ENCODE assay signal across 8 cellular contexts in genomic region chr20:47220161-47220582, GRCh38.
DNase-seq lines count a peak whose midpoint lies in the region; ATAC-seq and TF ChIP-seq lines count a peak whose summit lies in the region.

No MANE protein-coding gene starts in this region.

- DNase-seq in CD1c-positive myeloid dendritic cell (ENCODE audit: extremely low spot score) (peak; percentile 56), HCT116 (ENCODE audit: low read depth, low spot score) (peak; percentile 10), T-helper 2 cell (peak in 3 of 5 experiments; percentile 18 to 42 (median 42)), brain microvascular endothelial cell (no peak), type B pancreatic cell (ENCODE audit: extremely low spot score, unreplicated experiment) (no peak), upper lobe of left lung (no peak), C1 segment of cervical spinal cord (lab: John Stamatoyannopoulos, UW) (no peak)
- DNase-seq in naive thymus-derived CD4-positive, alpha-beta T cell = peak; percentile 8 to 41 (median 23)

- POLR2A ChIA-PET in HCT116 (lab: Charles Lee) = no interaction called here
- POLR2A ChIA-PET in naive thymus-derived CD4-positive, alpha-beta T cell (lab: Charles Lee) = no interaction called here

- no peaks in the 10 kb centered on the region for H3K9me2 ChIP-seq in HCT116 (ENCODE audit: insufficient read depth)

- H3K4me3 ChIP-seq in HCT116 (replicated peaks in 1 of 2; ENCODE audit: low read depth in 1 of 2, low read length in 2 of 2) = no peak overlapping the region
- H3K4me3 ChIP-seq in brain microvascular endothelial cell (ENCODE audit: low read depth, low read length) = no peak overlapping the region
- H3K4me3 ChIP-seq in naive thymus-derived CD4-positive, alpha-beta T cell (ENCODE audit: low read length) = no peak overlapping the region
- no peak overlapping the region for H3K4me3 ChIP-seq in upper lobe of left lung

- no peak overlapping the region for H2AFZ ChIP-seq in HCT116 (ENCODE audit: low read depth, low read length, poor library complexity, severe bottlenecking)

- no peaks in the 10 kb centered on the region for H4K20me1 ChIP-seq in HCT116 (ENCODE audit: insufficient read depth)

- peak; percentile 78 for ATAC-seq in HCT116
- peak; percentile 59 for ATAC-seq in naive thymus-derived CD4-positive, alpha-beta T cell
- no peak for ATAC-seq in upper lobe of left lung (ENCODE audit: low FRiP score in 2 of 2)

- peaks cover 0 to 17% (median 12%) of the 10 kb centered on the region in 7 donors for H3K4me1 Mint-ChIP-seq in naive thymus-derived CD4-positive, alpha-beta T cell
- no peaks in the 10 kb centered on the region for H3K4me1 Mint-ChIP-seq in type B pancreatic cell (ENCODE audit: unreplicated experiment)

- H3K4me2 ChIP-seq in HCT116 (ENCODE audit: low read length) = no peak overlapping the region

- BruUV-seq in HCT116 (replicated peaks; lab: Mats Ljungman, UMichigan) = no TSS peak

- H3K4me3 Mint-ChIP-seq in naive thymus-derived CD4-positive, alpha-beta T cell = no peak overlapping the region
- no peak overlapping the region for H3K4me3 Mint-ChIP-seq in type B pancreatic cell

- H3K27me3 ChIP-seq in HCT116 (ENCODE audit: insufficient read depth, low read length) = no peaks in the 10 kb centered on the region
- no peaks in the 10 kb centered on the region for H3K27me3 ChIP-seq in brain microvascular endothelial cell (replicated peaks)
- H3K27me3 ChIP-seq in naive thymus-derived CD4-positive, alpha-beta T cell (ENCODE audit: control insufficient read depth in 2 of 2, insufficient read depth in 2 of 2, low read length in 2 of 2) = no peaks in the 10 kb centered on the region
- H3K27me3 ChIP-seq in upper lobe of left lung = no peaks in the 10 kb centered on the region

- in situ Hi-C loops in brain microvascular endothelial cell (cut with HindIII; ENCODE audit: low pct_ligation_motif_present, low sequenced_read_pairs) = no loop called here

- H3K36me3 ChIP-seq in HCT116 (ENCODE audit: control insufficient read depth in 1 of 2, insufficient read depth in 2 of 2, low read length in 2 of 2) (peaks cover 17 to 46% of the 10 kb centered on the region in 2 experiments), brain microvascular endothelial cell (replicated peaks) (peaks cover 49% of the 10 kb centered on the region), upper lobe of left lung (peaks cover 35 to 94% (median 68%) of the 10 kb centered on the region in 4 donors)
- H3K36me3 ChIP-seq in naive thymus-derived CD4-positive, alpha-beta T cell (ENCODE audit: control insufficient read depth in 2 of 3, insufficient read depth in 3 of 3, low read length in 3 of 3) = peaks cover 0 to 80% (median 34%) of the 10 kb centered on the region in 3 experiments

- no peaks in the 10 kb centered on the region for H3K9me3 Mint-ChIP-seq in naive thymus-derived CD4-positive, alpha-beta T cell
- no peaks in the 10 kb centered on the region for H3K9me3 Mint-ChIP-seq in type B pancreatic cell

- no peak for TF ChIP-seq POLR2A in HCT116 (IDR thresholded peaks at IDR 0.05; ENCODE audit: borderline replicate concordance, extremely low read depth, insufficient read depth, insufficient read length)
- no peak for TF ChIP-seq POLR2A in upper lobe of left lung (IDR thresholded peaks at IDR 0.05)

- RAD21 ChIA-PET in HCT116 (lab: Charles Lee; ENCODE audit: low non-redundant PET in 1 of 2, low total read pairs in 2 of 2, uncharacterized antibody in 2 of 2, unreplicated experiment in 2 of 2) = no interaction called here

- H3K9me3 ChIP-seq in HCT116 (ENCODE audit: control insufficient read depth in 1 of 2, insufficient read depth in 1 of 2, low read depth in 1 of 2, low read length in 2 of 2) (no peaks in the 10 kb centered on the region), upper lobe of left lung (no peaks in the 10 kb centered on the region)
- no peaks in the 10 kb centered on the region for H3K9me3 ChIP-seq in naive thymus-derived CD4-positive, alpha-beta T cell (ENCODE audit: control insufficient read depth in 2 of 3, low read length in 3 of 3)

- H3K27ac ChIP-seq in HCT116 (ENCODE audit: low read depth, low read length) (no peak overlapping the region), brain microvascular endothelial cell (no peak overlapping the region), upper lobe of left lung (no peak overlapping the region)
- H3K27ac ChIP-seq in naive thymus-derived CD4-positive, alpha-beta T cell (ENCODE audit: low read depth, low read length) = no peak overlapping the region

- CTCF ChIA-PET in HCT116 (lab: Charles Lee) = no interaction called here
- CTCF ChIA-PET in naive thymus-derived CD4-positive, alpha-beta T cell (lab: Charles Lee) = interaction anchor here (0.6 kb wide), 1 partner anchor 50 kb away, joined by 3 read pairs; no protein-coding TSS in a partner anchor

- peak overlapping the region in 3 of 9 donors; percentile 34 to 85 (median 46) for H3K27ac Mint-ChIP-seq in naive thymus-derived CD4-positive, alpha-beta T cell
- H3K27ac Mint-ChIP-seq in type B pancreatic cell = no peak overlapping the region

- H3K9ac ChIP-seq in HCT116 (ENCODE audit: low read length) = no peak overlapping the region

- 94 to 96% methylated on average over 7 to 8 of the region's 8 CpGs for WGBS in upper lobe of left lung, 2 donors

- intact Hi-C loops in HCT116 (cut with micrococcal nuclease) = no loop called here
- intact Hi-C loops in naive thymus-derived CD4-positive, alpha-beta T cell (cut with micrococcal nuclease) = loop anchor here (1.0 kb wide), 1 partner anchor 164 kb away; no protein-coding TSS in a partner anchor

- H3K4me1 ChIP-seq in HCT116 (ENCODE audit: control insufficient read depth in 1 of 2, insufficient read depth in 2 of 2, low read length in 2 of 2) (no peaks in the 10 kb centered on the region), upper lobe of left lung (no peaks in the 10 kb centered on the region)
- no peaks in the 10 kb centered on the region for H3K4me1 ChIP-seq in naive thymus-derived CD4-positive, alpha-beta T cell (ENCODE audit: control insufficient read depth in 2 of 2, insufficient read depth in 2 of 2, low read length in 2 of 2)

- peak; percentile 33; the same call in 1 of the 2 replicates for TF ChIP-seq RAD21 in HCT116 (IDR thresholded peaks at IDR 0.05; ENCODE audit: low read depth)

- H3K27me3 Mint-ChIP-seq in naive thymus-derived CD4-positive, alpha-beta T cell = no peaks in the 10 kb centered on the region
- H3K27me3 Mint-ChIP-seq in type B pancreatic cell = no peaks in the 10 kb centered on the region

- 0 out of 2 replicates have a peak, but pooled peaks cover 4% of the 10 kb centered on the region for H3K79me2 ChIP-seq in HCT116 (ENCODE audit: insufficient read depth, low read length)

- peaks cover 23 to 68% (median 43%) of the 10 kb centered on the region in 5 donors for H3K36me3 Mint-ChIP-seq in naive thymus-derived CD4-positive, alpha-beta T cell
- H3K36me3 Mint-ChIP-seq in type B pancreatic cell = peaks cover 55% of the 10 kb centered on the region

- no peak for TF ChIP-seq EP300 in upper lobe of left lung (IDR thresholded peaks at IDR 0.05)

- TF ChIP-seq CTCF in HCT116 (IDR thresholded peaks at IDR 0.05 in 2 of 3, conservative IDR thresholded peaks at IDR 0.05 in 1 of 3; ENCODE audit: borderline replicate concordance in 1 of 3, insufficient read depth in 1 of 3, low read depth in 2 of 3, low read length in 2 of 3) (peak; percentile 36 to 85 (median 73); a peak in 5 of 6 replicates), brain microvascular endothelial cell (IDR thresholded peaks at IDR 0.05; ENCODE audit: low read depth, low read length, missing control alignments) (peak; percentile 83), type B pancreatic cell (conservative IDR thresholded peaks at IDR 0.05) (peak; percentile 81), upper lobe of left lung (IDR thresholded peaks at IDR 0.05) (peak in 3 of 6 experiments; percentile 18 to 49 (median 41))

TF ChIP-seq in HCT116, 20 proteins besides CTCF, POLR2A, EP300 and RAD21:
- TF ChIP-seq POLR2AphosphoS5 (IDR thresholded peaks at IDR 0.05; ENCODE audit: low read depth, low read length) (no peak), YY1 (IDR thresholded peaks at IDR 0.05; ENCODE audit: extremely low read depth, insufficient replicate concordance, low read depth, low read length) (peak; percentile 71)

Comparison
In these comparisons a context has a peak if more than half of its experiments do, and no peak if none do; other contexts are left out.
1. DNase-seq: peak in CD1c-positive myeloid dendritic cell (single experiment), HCT116 (single experiment), T-helper 2 cell (3 of 5) and naive thymus-derived CD4-positive, alpha-beta T cell (9 of 9); none in brain microvascular endothelial cell (single experiment), type B pancreatic cell (single experiment), upper lobe of left lung (0 of 2) and C1 segment of cervical spinal cord (0 of 14).
2. ATAC-seq: peak in HCT116 (single experiment) and naive thymus-derived CD4-positive, alpha-beta T cell (single experiment); none in upper lobe of left lung (0 of 2).